Comparison of ENCODE assay signal across 28 cellular contexts in genomic region chr16:59058261-59058660, GRCh38.
"Had no signal": no experiment of that assay in that cellular context is flagged by ENCODE, and none has a peak within 500 bp of the region (broad histone marks: within the 10 kb centered on the region; RNA-seq: fewer than 3 reads in every experiment).

No MANE protein-coding gene starts in this region.

- H3K4me1 ChIP-seq: breast epithelium, esophagus squamous epithelium, gastroesophageal sphincter, psoas muscle, right atrium auricular region, thyroid gland had no signal

- H3K9me3 ChIP-seq: breast epithelium, esophagus squamous epithelium, gastroesophageal sphincter, ovary, psoas muscle, right atrium auricular region, thyroid gland had no signal

- H3K36me3 Mint-ChIP-seq: activated naive CD8-positive, alpha-beta T cell treated with anti-CD3 and anti-CD28 coated beads, Interleukin-2, amount 10 ng/mL, durations not matched to agents 7 days and 5 days; natural killer cell treated with Interleukin-12 subunit alpha and Interleukin-12 subunit beta and Interleukin-15 and Interleukin-18, amount 100 ng/mL, for 72 hours had no signal

- H3K4me3 Mint-ChIP-seq: activated CD4-positive, alpha-beta memory T cell treated with anti-CD3 and anti-CD28 coated beads, Interleukin-2, amount 10 ng/mL, durations not matched to agents 7 days and 5 days; activated CD4-positive, alpha-beta T cell treated with anti-CD3 and anti-CD28 coated beads, Interleukin-2, amount 10 ng/mL, durations not matched to agents 24 days and 14 days; activated naive CD4-positive, alpha-beta T cell treated with anti-CD3 and anti-CD28 coated beads for 36 hours; activated naive CD8-positive, alpha-beta T cell treated with anti-CD3 and anti-CD28 coated beads, Interleukin-2, amount 10 ng/mL, durations not matched to agents 7 days and 5 days; activated T-cell treated with anti-CD3 and anti-CD28 coated beads, Interleukin-2, amount 50 U/mL, for 72 hours; central memory CD8-positive, alpha-beta T cell; effector memory CD8-positive, alpha-beta T cell; natural killer cell treated with Interleukin-12 subunit alpha and Interleukin-12 subunit beta and Interleukin-15 and Interleukin-18, amount 100 ng/mL, for 72 hours; stimulated activated naive CD8-positive, alpha-beta T cell treated with anti-CD3 and anti-CD28 coated beads, Interleukin-15, Interleukin-2, amounts not matched to agents 100 ng/mL and 50 ng/mL, for 24 hours had no signal

- H3K36me3 ChIP-seq: breast epithelium, esophagus squamous epithelium, gastroesophageal sphincter, ovary, right atrium auricular region, thyroid gland had no signal

- ATAC-seq: activated CD4-positive, CD25-positive, alpha-beta regulatory T cell treated with anti-CD3 and anti-CD28 coated beads, Interleukin-2, amount 50 U/mL, for 24 hours; activated T-cell treated with anti-CD3 and anti-CD28 coated beads, Interleukin-2, amount 50 U/mL, for 72 hours; effector memory CD8-positive, alpha-beta T cell; gastroesophageal sphincter; left ventricle myocardium superior; natural killer cell treated with Interleukin-12 subunit alpha and Interleukin-12 subunit beta and Interleukin-15 and Interleukin-18, amount 100 ng/mL, for 72 hours; psoas muscle had no signal

- H3K9me3 Mint-ChIP-seq: activated CD4-positive, alpha-beta T cell treated with anti-CD3 and anti-CD28 coated beads, Interleukin-2, amount 10 ng/mL, durations not matched to agents 24 days and 14 days; activated naive CD4-positive, alpha-beta T cell treated with anti-CD3 and anti-CD28 coated beads for 36 hours; activated naive CD8-positive, alpha-beta T cell treated with anti-CD3 and anti-CD28 coated beads, Interleukin-2, amount 10 ng/mL, durations not matched to agents 7 days and 5 days had no signal

- H3K27ac ChIP-seq: dorsolateral prefrontal cortex, esophagus squamous epithelium, gastroesophageal sphincter, ovary, psoas muscle, right atrium auricular region, thyroid gland had no signal

- H3K4me1 Mint-ChIP-seq: activated CD4-positive, alpha-beta memory T cell treated with anti-CD3 and anti-CD28 coated beads, Interleukin-2, amount 10 ng/mL, durations not matched to agents 7 days and 5 days; activated CD4-positive, alpha-beta T cell treated with anti-CD3 and anti-CD28 coated beads, Interleukin-2, amount 10 ng/mL, durations not matched to agents 24 days and 14 days; activated naive CD8-positive, alpha-beta T cell treated with anti-CD3 and anti-CD28 coated beads, Interleukin-2, amount 10 ng/mL, durations not matched to agents 7 days and 5 days; central memory CD8-positive, alpha-beta T cell had no signal

- DNase-seq: activated CD4-positive, alpha-beta memory T cell treated with anti-CD3 and anti-CD28 coated beads, Interleukin-2, amount 10 ng/mL, durations not matched to agents 7 days and 5 days; activated CD4-positive, alpha-beta T cell treated with anti-CD3 and anti-CD28 coated beads, Interleukin-2, amount 10 ng/mL, durations not matched to agents 24 days and 14 days; activated effector memory CD4-positive, alpha-beta T cell treated with Interleukin-2 at 50 U/mL for 16 hours; activated naive CD4-positive, alpha-beta T cell treated with anti-CD3 and anti-CD28 coated beads for 36 hours; activated naive CD8-positive, alpha-beta T cell treated with anti-CD3 and anti-CD28 coated beads, Interleukin-2, amount 10 ng/mL, durations not matched to agents 7 days and 5 days; activated T-cell treated with anti-CD3 and anti-CD28 coated beads, Interleukin-2, amount 50 U/mL, for 72 hours; amniotic stem cell; dorsolateral prefrontal cortex; effector memory CD8-positive, alpha-beta T cell; esophagus squamous epithelium; head of caudate nucleus; left ventricle myocardium superior; mammary epithelial cell; midbrain; ovary; psoas muscle; stimulated activated CD4-positive, alpha-beta T cell treated with anti-CD3 and anti-CD28 coated beads, Interleukin-12 subunit alpha, Interleukin-12 subunit beta, amount 100 ng/mL, for 4 hours; stimulated activated CD4-positive, alpha-beta T cell treated with anti-CD3 and anti-CD28 coated beads, Interleukin-4, amount 100 ng/mL, for 4 hours; substantia nigra; T1000; thyroid gland had no signal

- H3K27me3 ChIP-seq: breast epithelium, dorsolateral prefrontal cortex, esophagus squamous epithelium, gastroesophageal sphincter, ovary, right atrium auricular region, thyroid gland had no signal

- H3K27me3 Mint-ChIP-seq: activated CD4-positive, alpha-beta memory T cell treated with anti-CD3 and anti-CD28 coated beads, Interleukin-2, amount 10 ng/mL, durations not matched to agents 7 days and 5 days; activated CD4-positive, alpha-beta T cell treated with anti-CD3 and anti-CD28 coated beads, Interleukin-2, amount 10 ng/mL, durations not matched to agents 24 days and 14 days; activated naive CD8-positive, alpha-beta T cell treated with anti-CD3 and anti-CD28 coated beads, Interleukin-2, amount 10 ng/mL, durations not matched to agents 7 days and 5 days; central memory CD8-positive, alpha-beta T cell; effector memory CD8-positive, alpha-beta T cell; natural killer cell treated with Interleukin-12 subunit alpha and Interleukin-12 subunit beta and Interleukin-15 and Interleukin-18, amount 100 ng/mL, for 72 hours; stimulated activated naive CD8-positive, alpha-beta T cell treated with anti-CD3 and anti-CD28 coated beads, Interleukin-15, Interleukin-2, amounts not matched to agents 100 ng/mL and 50 ng/mL, for 24 hours had no signal

- H3K27ac Mint-ChIP-seq: activated CD4-positive, alpha-beta memory T cell treated with anti-CD3 and anti-CD28 coated beads, Interleukin-2, amount 10 ng/mL, durations not matched to agents 7 days and 5 days; activated CD4-positive, alpha-beta T cell treated with anti-CD3 and anti-CD28 coated beads, Interleukin-2, amount 10 ng/mL, durations not matched to agents 24 days and 14 days; activated naive CD4-positive, alpha-beta T cell treated with anti-CD3 and anti-CD28 coated beads for 36 hours; activated naive CD8-positive, alpha-beta T cell treated with anti-CD3 and anti-CD28 coated beads, Interleukin-2, amount 10 ng/mL, durations not matched to agents 7 days and 5 days; activated T-cell treated with anti-CD3 and anti-CD28 coated beads, Interleukin-2, amount 50 U/mL, for 72 hours; effector memory CD8-positive, alpha-beta T cell; natural killer cell treated with Interleukin-12 subunit alpha and Interleukin-12 subunit beta and Interleukin-15 and Interleukin-18, amount 100 ng/mL, for 72 hours; stimulated activated naive CD8-positive, alpha-beta T cell treated with anti-CD3 and anti-CD28 coated beads, Interleukin-15, Interleukin-2, amounts not matched to agents 100 ng/mL and 50 ng/mL, for 24 hours had no signal

- H3K4me3 ChIP-seq: breast epithelium, dorsolateral prefrontal cortex, esophagus squamous epithelium, gastroesophageal sphincter, ovary, psoas muscle, right atrium auricular region, thyroid gland had no signal
